Comparison of ENCODE assay signal across 20 cellular contexts in the genomic region with DNA sequence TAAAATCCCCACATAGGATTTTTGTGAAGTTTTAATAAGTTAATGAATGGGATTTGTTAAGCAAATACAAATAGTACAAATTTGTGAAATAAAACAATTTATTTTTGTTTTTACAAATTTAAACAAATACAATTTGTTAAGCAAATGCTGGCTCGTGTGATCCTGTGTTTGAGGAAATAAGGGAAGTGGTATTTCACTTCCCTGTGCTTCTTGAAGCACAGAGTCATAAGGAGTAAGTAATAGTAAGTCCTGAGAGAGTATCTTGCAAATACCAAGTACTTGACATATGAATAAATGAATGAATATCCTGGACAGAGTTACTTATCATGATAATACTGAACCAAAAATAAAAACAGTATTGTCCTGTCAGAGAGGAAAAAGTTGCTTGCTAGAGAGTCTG. TPM values are rescaled to one million over a fixed set of nuclear protein-coding genes. Genes with fewer than 3 reads are reported as not detected.
DNase-seq lines count a peak whose midpoint lies in the region; ATAC-seq, FAIRE-seq and TF ChIP-seq lines count a peak whose summit lies in the region.
"Had no signal": no experiment of that assay in that cellular context is flagged by ENCODE, and none has a peak within 500 bp of the region (broad histone marks: within the 10 kb centered on the region; RNA-seq: fewer than 3 reads in every experiment).

No MANE protein-coding gene starts in this region.

- H3K4me1 ChIP-seq in BLaER1: peaks cover 66% of the 10 kb centered on the region

- peak; percentile 29 for DNase-seq in GDM1 (lab: John Stamatoyannopoulos, UW)
- peak; percentile 55 for DNase-seq in SKM-1 (lab: John Stamatoyannopoulos, UW; ENCODE audit: unreplicated experiment)
- DNase-seq in fibroblast of the aortic adventitia (ENCODE audit: low read depth): peak; percentile 50
- no peak for DNase-seq in ureter (ENCODE audit: low spot score)
- DNase-seq in GM12892 (ENCODE audit: insufficient read length): no peak
- no peak for DNase-seq in cerebellar nuclear complex (lab: John Stamatoyannopoulos, UW)
- DNase-seq: activated CD8-positive, alpha-beta memory T cell treated with anti-CD3 and anti-CD28 coated beads, Interleukin-2, amount 50 U/mL, for 48 hours; immature natural killer cell; NCI-H1694 treated with DMSO at 0.1 percent for 48 hours; NCI-H446 treated with DMSO at 0.1 percent for 48 hours; right cardiac atrium; stimulated activated CD4-positive, alpha-beta T cell treated with anti-CD3 and anti-CD28 coated beads, Interleukin-2, amount 100 ng/mL, for 24 hours had no signal

- TF ChIP-seq CTCF in fibroblast of the aortic adventitia (IDR thresholded peaks at IDR 0.05; ENCODE audit: insufficient read depth, low read length): no peak

- no peaks in the 10 kb centered on the region for H3K27me3 ChIP-seq in BLaER1
- H3K27me3 ChIP-seq: gastroesophageal sphincter, neural progenitor cell had no signal

- FAIRE-seq in GM12892 (lab: Jason Lieb, UNC): no peak

- peaks cover 36% of the 10 kb centered on the region; the same call in 1 of the 2 replicates for H4K20me1 ChIP-seq in BLaER1

- peak overlapping the region; percentile 13; the same call in 1 of the 2 replicates for H3K4me2 ChIP-seq in BLaER1
- H3K4me2 ChIP-seq: KMS-11, neural progenitor cell had no signal

- no peak overlapping the region for H3K9ac ChIP-seq in BLaER1
- H3K9ac ChIP-seq: KMS-11, neural progenitor cell had no signal

- H3K9me3 ChIP-seq in BLaER1: peaks cover 12% of the 10 kb centered on the region; the same call in 1 of the 2 replicates
- H3K9me3 ChIP-seq: gastroesophageal sphincter had no signal

- no peak for TF ChIP-seq POLR2A in GM12892 (IDR thresholded peaks at IDR 0.05; ENCODE audit: low read depth, low read length)

- H3K4me3 ChIP-seq in BLaER1: no peak overlapping the region
- no peak overlapping the region for H3K4me3 ChIP-seq in fibroblast of the aortic adventitia (ENCODE audit: low read depth, low read length)
- H3K4me3 ChIP-seq: gastroesophageal sphincter, neural progenitor cell, SK-N-MC had no signal

- ATAC-seq in GM21526 (IDR thresholded peaks at IDR 0.05; ENCODE audit: low FRiP score, unreplicated experiment): no peak
- ATAC-seq: gastroesophageal sphincter, right cardiac atrium, WTC11 had no signal

- H3K27ac ChIP-seq in BLaER1: no peak overlapping the region
- H3K27ac ChIP-seq: gastroesophageal sphincter, KMS-11, neural progenitor cell, SK-N-MC had no signal

- H3K36me3 ChIP-seq in BLaER1: no peaks in the 10 kb centered on the region
- H3K36me3 ChIP-seq: gastroesophageal sphincter, neural progenitor cell had no signal

RNA-seq across cellular contexts. Expression of gene SMIM3, which starts 9.1 kb away (rescaled TPM):
- total RNA-seq in fibroblast of the aortic adventitia (ENCODE audit: low replicate concordance) (15.0 and 61.8 TPM in 2 replicates), ureter (23.1 TPM)
- 11.5 TPM for polyA plus RNA-seq in GM12892 (2012; ENCODE audit: missing spikeins)

RNA-seq across cellular contexts. Expression of gene DCTN4, which starts 28.8 kb away (rescaled TPM):
- total RNA-seq in fibroblast of the aortic adventitia (ENCODE audit: low replicate concordance): 38.5 and 73.9 TPM in 2 replicates
- total RNA-seq in ureter: 93.0 TPM
- 19.5 TPM for polyA plus RNA-seq in GM12892 (2012; ENCODE audit: missing spikeins)

RNA-seq across cellular contexts. Expression of gene IRGM, which starts 58.7 kb away (rescaled TPM):
- 0.09 TPM in 1 of 2 replicates, not detected in the other for total RNA-seq in fibroblast of the aortic adventitia (ENCODE audit: low replicate concordance)
- 1.2 TPM for total RNA-seq in ureter
- not detected for polyA plus RNA-seq in GM12892 (2012; ENCODE audit: missing spikeins)
- total RNA-seq: gastroesophageal sphincter, right cardiac atrium had no signal
- polyA plus RNA-seq: BJ, right cardiac atrium had no signal

Comparison
In these comparisons a context has a peak if more than half of its experiments do, and no peak if none do; other contexts are left out.
1. DNase-seq: peak in GDM1 (single experiment), SKM-1 (single experiment) and fibroblast of the aortic adventitia (single experiment); none in ureter (single experiment), GM12892 (single experiment) and cerebellar nuclear complex (0 of 2).